ENCODE assay signal across 10 cellular contexts in genomic region chr9:2925016-2925415, GRCh38.
"Had no signal": no experiment of that assay in that cellular context is flagged by ENCODE, and none has a peak within 500 bp of the region (broad histone marks: within the 10 kb centered on the region; RNA-seq: fewer than 3 reads in every experiment).

No MANE protein-coding gene starts in this region.

- H2AFZ ChIP-seq: GM23248, GM23338 had no signal

- H3K9ac ChIP-seq: GM23248 had no signal

- H3K9me3 ChIP-seq: HAP-1 had no signal

- H3K27ac ChIP-seq: GM23248 had no signal

- DNase-seq: GM23248, GOT3, H7, H9, HCEC 1CT, HFFc6 had no signal

- H3K36me3 ChIP-seq: HAP-1 had no signal

- FAIRE-seq: H1 had no signal

- H3K4me2 ChIP-seq: GM23338 had no signal

- ATAC-seq: GM23338, HCT116 had no signal

- H3K4me3 ChIP-seq: GM23248, GM23338, HAP-1 had no signal

- H3K4me1 ChIP-seq: HAP-1 had no signal
